20 cellular contexts compared by ENCODE assay signal in the genomic region with DNA sequence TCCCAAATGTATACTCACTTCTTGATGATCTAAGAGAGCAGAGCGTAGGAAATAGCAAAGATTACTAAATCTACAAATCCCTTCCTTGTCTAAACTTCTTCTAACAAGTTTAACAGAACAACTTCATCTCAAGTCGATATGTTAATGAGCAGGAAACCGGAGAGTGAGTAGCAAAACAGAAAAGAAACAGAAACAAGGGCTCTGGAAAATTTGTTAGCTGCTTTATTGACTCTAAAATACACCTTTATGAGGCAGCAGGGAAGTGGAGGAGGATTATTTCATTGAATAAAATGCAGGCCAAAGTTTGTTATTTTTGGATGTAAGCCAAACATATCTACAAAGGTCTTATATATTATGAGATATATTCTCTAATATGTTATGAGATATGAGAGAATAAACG.
"Had no signal": no experiment of that assay in that cellular context is flagged by ENCODE, and none has a peak within 500 bp of the region (broad histone marks: within the 10 kb centered on the region; RNA-seq: fewer than 3 reads in every experiment).

No MANE protein-coding gene starts in this region.

- H3K27me3 ChIP-seq: neutrophil, right lobe of liver, spleen, tibial artery, upper lobe of left lung, uterus had no signal

- DNase-seq: effector CD4-positive, alpha-beta T cell; endodermal cell; erythroblast; foreskin melanocyte; head of caudate nucleus; hippocampal formation; mammary epithelial cell; naive thymus-derived CD8-positive, alpha-beta T cell; psoas muscle; retina; right lobe of liver; spleen; stimulated activated CD4-positive, alpha-beta T cell treated with anti-CD3 and anti-CD28 coated beads, Interleukin-15, amount 100 ng/mL, for 24 hours; stimulated activated CD4-positive, alpha-beta T cell treated with anti-CD3 and anti-CD28 coated beads, Interleukin-1b, Interleukin-23, amount 100 ng/mL, for 48 hours; stimulated activated CD4-positive, alpha-beta T cell treated with anti-CD3 and anti-CD28 coated beads, Interleukin-4, amount 100 ng/mL, for 24 hours; tibial artery; uterus had no signal

- H3K4me1 ChIP-seq: psoas muscle, right lobe of liver, spleen, tibial artery, upper lobe of left lung, uterus had no signal

- H3K27ac ChIP-seq: neutrophil, psoas muscle, right lobe of liver, spleen, tibial artery, upper lobe of left lung, uterus had no signal

- H3K36me3 ChIP-seq: neutrophil, right lobe of liver, spleen, tibial artery, upper lobe of left lung, uterus had no signal

- H3K4me3 ChIP-seq: psoas muscle, right lobe of liver, spleen, tibial artery, upper lobe of left lung, uterus had no signal

- H3K9me3 ChIP-seq: neutrophil, psoas muscle, right lobe of liver, spleen, tibial artery, upper lobe of left lung, uterus had no signal

- ATAC-seq: naive thymus-derived CD8-positive, alpha-beta T cell; psoas muscle; right lobe of liver; stimulated activated memory B cell treated with anti-CD40 and anti-IgM and Interleukin-4, amounts not matched to agents 10 μg/mL and 1 μg/mL and 100 μg/mL, for 72 hours had no signal
